ENCODE assay signal across 8 cellular contexts in the genomic region with DNA sequence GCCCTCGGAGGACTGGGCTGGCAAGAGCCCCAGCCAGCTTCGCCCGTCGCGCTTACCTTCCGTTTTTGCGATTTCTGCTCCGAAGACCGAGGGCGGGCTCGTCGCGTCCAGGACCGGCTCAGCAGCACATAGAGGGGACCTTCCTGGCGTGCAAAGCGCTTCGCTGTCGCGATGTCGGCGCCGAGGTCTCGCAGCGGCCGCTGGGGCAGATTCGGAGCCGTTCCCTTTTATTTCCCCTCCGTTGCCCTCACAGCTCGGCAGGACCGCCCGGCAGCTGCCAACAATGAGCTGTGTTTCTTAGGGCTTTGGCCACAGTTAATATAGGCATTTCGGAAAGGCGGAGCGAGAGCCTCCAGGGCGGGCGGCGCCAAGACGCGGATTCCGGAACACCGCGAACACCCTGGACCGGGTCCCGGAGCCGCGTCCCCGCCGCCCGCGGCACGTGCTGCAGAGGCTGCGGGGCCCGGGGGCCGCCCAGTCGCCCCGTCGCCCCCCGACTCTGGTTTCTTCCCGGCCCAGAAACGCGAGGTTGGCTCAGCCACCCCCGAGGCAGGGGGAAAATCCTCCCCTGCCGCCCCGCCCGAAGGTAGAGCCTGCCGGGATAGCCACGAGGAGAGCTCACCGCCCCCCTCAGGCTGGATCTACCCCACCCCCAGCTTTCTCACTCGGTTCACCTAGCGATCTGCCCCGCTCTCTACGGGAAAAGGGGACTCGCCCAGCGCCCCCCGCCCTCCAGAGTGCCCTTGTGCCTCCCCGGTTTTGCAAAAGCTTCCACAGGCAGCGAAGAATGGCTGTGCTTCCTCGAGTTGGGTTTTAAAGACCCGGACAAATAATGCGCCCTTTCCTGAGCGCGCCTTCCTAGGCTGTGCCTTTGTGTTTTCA. TPM values are rescaled to one million over a fixed set of nuclear protein-coding genes. Genes with fewer than 3 reads are reported as not detected.
A peak's percentile ranks its signal among the peaks of the same experiment; 100 is the strongest.
DNase-seq lines count a peak whose midpoint lies in the region; ATAC-seq and TF ChIP-seq lines count a peak whose summit lies in the region.

A gene with protein sequence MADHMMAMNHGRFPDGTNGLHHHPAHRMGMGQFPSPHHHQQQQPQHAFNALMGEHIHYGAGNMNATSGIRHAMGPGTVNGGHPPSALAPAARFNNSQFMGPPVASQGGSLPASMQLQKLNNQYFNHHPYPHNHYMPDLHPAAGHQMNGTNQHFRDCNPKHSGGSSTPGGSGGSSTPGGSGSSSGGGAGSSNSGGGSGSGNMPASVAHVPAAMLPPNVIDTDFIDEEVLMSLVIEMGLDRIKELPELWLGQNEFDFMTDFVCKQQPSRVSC (minus strand): TSS at position 292 of the 882 bp plus-strand sequence. CDS start 704 bp downstream, outside the sequence.

- intact Hi-C loops in CD14-positive monocyte (cut with micrococcal nuclease) (loop anchor here (2.0 to 10.0 kb wide), 9 partner anchors 47 to 550 kb away; a partner anchor contains a TSS), lower lobe of right lung (cut with DNase I) (loop anchor here (10.0 kb wide), 2 partner anchors 160 to 380 kb away; no protein-coding TSS in a partner anchor)

- POLR2A ChIA-PET in activated CD4-positive, alpha-beta memory T cell treated with anti-CD3 and anti-CD28 coated beads, Interleukin-2, amount 10 ng/mL, durations not matched to agents 7 days and 5 days (lab: Charles Lee), result interaction anchor here (0.6 to 5.9 kb wide), 77 partner anchors 9 to 1435 kb away, joined by 3 to 101 read pairs (median 4); a partner anchor contains a TSS

- H3K27me3 ChIP-seq in duodenal mucosa (ENCODE audit: control insufficient read depth in 1 of 2, insufficient read depth in 2 of 2, low read length in 2 of 2), result no peaks in the 10 kb centered on the region
- H3K27me3 ChIP-seq in lower lobe of right lung (ENCODE audit: low read depth), result no peaks in the 10 kb centered on the region

- ATAC-seq in GM19397 (IDR thresholded peaks at IDR 0.05; ENCODE audit: unreplicated experiment) (peak; percentile 70), HG03565 (IDR thresholded peaks at IDR 0.05; ENCODE audit: unreplicated experiment) (peak; percentile 68), lower lobe of right lung (peak; percentile 85 to 94)

- peak within 1 kb of the TSS; percentile 99 for H3K4me3 ChIP-seq in duodenal mucosa (ENCODE audit: low read depth in 1 of 2, low read length in 2 of 2)
- H3K4me3 ChIP-seq in lower lobe of right lung, result peak within 1 kb of the TSS; percentile 93

- TF ChIP-seq CTCF in CD14-positive monocyte (IDR thresholded peaks at IDR 0.05), result no peak
- peak; percentile 15 for TF ChIP-seq CTCF in lower lobe of right lung (IDR thresholded peaks at IDR 0.05)

- H3K4me1 Mint-ChIP-seq in CD14-positive monocyte, result peaks cover 51% of the 10 kb centered on the region
- H3K4me1 Mint-ChIP-seq in activated CD4-positive, alpha-beta memory T cell treated with anti-CD3 and anti-CD28 coated beads, Interleukin-2, amount 10 ng/mL, durations not matched to agents 7 days and 5 days, result peaks cover 50% of the 10 kb centered on the region

- peaks cover 21 to 32% of the 10 kb centered on the region in 2 donors for H3K36me3 Mint-ChIP-seq in CD14-positive monocyte
- H3K36me3 Mint-ChIP-seq in activated CD4-positive, alpha-beta memory T cell treated with anti-CD3 and anti-CD28 coated beads, Interleukin-2, amount 10 ng/mL, durations not matched to agents 7 days and 5 days (ENCODE audit: low read depth), result peaks cover 42% of the 10 kb centered on the region

- H3K27ac ChIP-seq in duodenal mucosa (ENCODE audit: low read depth, low read length), result peak within 1 kb of the TSS; percentile 99
- H3K27ac ChIP-seq in lower lobe of right lung, result peak within 1 kb of the TSS; percentile 99

- CTCF ChIA-PET in activated CD4-positive, alpha-beta memory T cell treated with anti-CD3 and anti-CD28 coated beads, Interleukin-2, amount 10 ng/mL, durations not matched to agents 7 days and 5 days (lab: Charles Lee), result interaction anchor here (0.5 to 8.0 kb wide), 24 partner anchors 10 to 1423 kb away, joined by 3 to 94 read pairs (median 4); a partner anchor contains a TSS

- H3K9ac ChIP-seq in duodenal mucosa (ENCODE audit: low read depth in 1 of 2, low read length in 2 of 2), result peak within 1 kb of the TSS; percentile 98 to 99

- H3K4me3 Mint-ChIP-seq in CD14-positive monocyte, result peak within 1 kb of the TSS; percentile 99
- peak within 1 kb of the TSS; percentile 99 for H3K4me3 Mint-ChIP-seq in activated CD4-positive, alpha-beta memory T cell treated with anti-CD3 and anti-CD28 coated beads, Interleukin-2, amount 10 ng/mL, durations not matched to agents 7 days and 5 days

- H3K27ac Mint-ChIP-seq in CD14-positive monocyte, result peak within 1 kb of the TSS; percentile 96 to 99 (median 98)
- H3K27ac Mint-ChIP-seq in activated CD4-positive, alpha-beta memory T cell treated with anti-CD3 and anti-CD28 coated beads, Interleukin-2, amount 10 ng/mL, durations not matched to agents 7 days and 5 days, result peak within 1 kb of the TSS; percentile 100

- H3K4me1 ChIP-seq in duodenal mucosa (ENCODE audit: control insufficient read depth in 1 of 2, insufficient read depth in 2 of 2, low read length in 2 of 2) (peaks cover 35 to 40% of the 10 kb centered on the region in 2 donors), lower lobe of right lung (peaks cover 36% of the 10 kb centered on the region)

- DNase-seq in CD14-positive monocyte (ENCODE audit: low spot score), result peak; percentile 91
- DNase-seq in NCI-H82 treated with DMSO at 0.1 percent for 48 hours (lab: John Stamatoyannopoulos, UW; ENCODE audit: unreplicated experiment), result peak; percentile 78
- DNase-seq in activated CD4-positive, alpha-beta memory T cell treated with anti-CD3 and anti-CD28 coated beads, Interleukin-2, amount 10 ng/mL, durations not matched to agents 7 days and 5 days, result peak; percentile 93
- DNase-seq in lower lobe of right lung, result peak; percentile 94
- peak; percentile 81 to 91 (median 90) for DNase-seq in stimulated activated CD4-positive, alpha-beta T cell treated with anti-CD3 and anti-CD28 coated beads, TNF-alpha, amount 100 ng/mL, for 1 hour (ENCODE audit: low read depth in 3 of 3, low spot score in 1 of 3)

- peaks cover 0 to 3% (median 0%) of the 10 kb centered on the region in 3 donors for H3K27me3 Mint-ChIP-seq in CD14-positive monocyte (ENCODE audit: low read depth in 3 of 3)
- no peaks in the 10 kb centered on the region for H3K27me3 Mint-ChIP-seq in activated CD4-positive, alpha-beta memory T cell treated with anti-CD3 and anti-CD28 coated beads, Interleukin-2, amount 10 ng/mL, durations not matched to agents 7 days and 5 days

- H3K9me3 Mint-ChIP-seq in CD14-positive monocyte, result peaks cover 0 to 3% (median 0%) of the 10 kb centered on the region in 7 donors
- H3K9me3 Mint-ChIP-seq in activated CD4-positive, alpha-beta memory T cell treated with anti-CD3 and anti-CD28 coated beads, Interleukin-2, amount 10 ng/mL, durations not matched to agents 7 days and 5 days, result no peaks in the 10 kb centered on the region

- H3K36me3 ChIP-seq in duodenal mucosa (ENCODE audit: control insufficient read depth in 1 of 2, insufficient read depth in 2 of 2, low read length in 2 of 2) (peaks cover 0 to 6% of the 10 kb centered on the region in 2 donors), lower lobe of right lung (peaks cover 22% of the 10 kb centered on the region)

- H3K9me3 ChIP-seq in duodenal mucosa (ENCODE audit: control insufficient read depth in 1 of 2, low read length in 2 of 2) (no peaks in the 10 kb centered on the region), lower lobe of right lung (no peaks in the 10 kb centered on the region)

RNA-seq across cellular contexts. Expression of the gene that starts here (rescaled TPM):
- polyA plus RNA-seq in CD14-positive monocyte, result 10 to 100 TPM; 22.9 to 43.9 TPM
- total RNA-seq in activated CD4-positive, alpha-beta memory T cell treated with anti-CD3 and anti-CD28 coated beads, Interleukin-2, amount 10 ng/mL, durations not matched to agents 7 days and 5 days, result 100 to 1,000 TPM; 121 to 127 TPM
- 275 TPM for total RNA-seq in lower lobe of right lung

Comparison
In these comparisons a context has a peak if more than half of its experiments do, and no peak if none do; other contexts are left out.
1. Peak in every context shown above with its lines: DNase-seq, ATAC-seq, H3K4me3 ChIP-seq and H3K27ac ChIP-seq.